7 cellular contexts compared by ENCODE assay signal in genomic region chr19:14048439-14049153, GRCh38. TPM values are rescaled to one million over a fixed set of nuclear protein-coding genes. Genes with fewer than 3 reads are reported as not detected.
A peak's percentile ranks its signal among the peaks of the same experiment; 100 is the strongest.
DNase-seq lines count a peak whose midpoint lies in the region; ATAC-seq and TF ChIP-seq lines count a peak whose summit lies in the region.

No MANE protein-coding gene starts in this region.

- CTCF ChIA-PET in activated CD8-positive, alpha-beta T cell treated with anti-CD3 and anti-CD28 coated beads, Interleukin-2, amount 10 ng/mL, durations not matched to agents 7 days and 5 days (lab: Charles Lee), result interaction anchor here (0.6 to 4.3 kb wide), 26 partner anchors 8 to 706 kb away, joined by 3 to 36 read pairs (median 4); partner anchors contain the start of genes IL27RA and MISP3

- no peaks in the 10 kb centered on the region for H3K36me3 ChIP-seq in uterus

- no peak overlapping the region for H3K27ac Mint-ChIP-seq in activated CD8-positive, alpha-beta T cell treated with anti-CD3 and anti-CD28 coated beads, Interleukin-2, amount 10 ng/mL, durations not matched to agents 7 days and 5 days

- intact Hi-C loops in uterus (cut with DNase I; ENCODE audit: low total_unique reads), result no loop called here

- no peaks in the 10 kb centered on the region for H3K4me1 ChIP-seq in uterus

- POLR2A ChIA-PET in activated CD8-positive, alpha-beta T cell treated with anti-CD3 and anti-CD28 coated beads, Interleukin-2, amount 10 ng/mL, durations not matched to agents 7 days and 5 days (lab: Charles Lee), result interaction anchor here (0.6 to 1.1 kb wide), 2 partner anchors 17 to 465 kb away, joined by 6 to 8 read pairs; partner anchors contain the start of gene IL27RA

- H3K9me3 Mint-ChIP-seq in activated CD8-positive, alpha-beta T cell treated with anti-CD3 and anti-CD28 coated beads, Interleukin-2, amount 10 ng/mL, durations not matched to agents 7 days and 5 days (ENCODE audit: insufficient read depth), result no peaks in the 10 kb centered on the region

- no peak for TF ChIP-seq POLR2A in uterus (IDR thresholded peaks at IDR 0.05)

- ATAC-seq in activated CD8-positive, alpha-beta T cell treated with anti-CD3 and anti-CD28 coated beads, Interleukin-2, amount 10 ng/mL, durations not matched to agents 7 days and 5 days, result peak; percentile 71
- no peak for ATAC-seq in omental fat pad (ENCODE audit: low FRiP score)

- H3K27ac ChIP-seq in uterus, result no peak overlapping the region

- H3K9me3 ChIP-seq in uterus, result no peaks in the 10 kb centered on the region

- H3K27me3 ChIP-seq in uterus, result no peaks in the 10 kb centered on the region

- H3K4me1 Mint-ChIP-seq in activated CD8-positive, alpha-beta T cell treated with anti-CD3 and anti-CD28 coated beads, Interleukin-2, amount 10 ng/mL, durations not matched to agents 7 days and 5 days (ENCODE audit: low read depth), result peaks cover 7% of the 10 kb centered on the region

- no peak overlapping the region for H3K4me3 Mint-ChIP-seq in activated CD8-positive, alpha-beta T cell treated with anti-CD3 and anti-CD28 coated beads, Interleukin-2, amount 10 ng/mL, durations not matched to agents 7 days and 5 days

- H3K27me3 Mint-ChIP-seq in activated CD8-positive, alpha-beta T cell treated with anti-CD3 and anti-CD28 coated beads, Interleukin-2, amount 10 ng/mL, durations not matched to agents 7 days and 5 days (ENCODE audit: low read depth), result no peaks in the 10 kb centered on the region

- H3K36me3 Mint-ChIP-seq in activated CD8-positive, alpha-beta T cell treated with anti-CD3 and anti-CD28 coated beads, Interleukin-2, amount 10 ng/mL, durations not matched to agents 7 days and 5 days (ENCODE audit: low read depth), result peaks cover 58% of the 10 kb centered on the region

- H3K4me3 ChIP-seq in epithelial cell of esophagus (ENCODE audit: low read length) (no peak overlapping the region), uterus (no peak overlapping the region)

- peak; percentile 99 for TF ChIP-seq CTCF in GM12872 (IDR thresholded peaks at IDR 0.05; ENCODE audit: insufficient read depth, low read depth, low read length)
- TF ChIP-seq CTCF in epithelial cell of esophagus (IDR thresholded peaks at IDR 0.05; ENCODE audit: insufficient read depth, low read depth, low read length, missing control alignments), result peak; percentile 83
- no peak for TF ChIP-seq CTCF in omental fat pad (IDR thresholded peaks at IDR 0.05)
- peak; percentile 25 to 44 (median 32) for TF ChIP-seq CTCF in uterus (IDR thresholded peaks at IDR 0.05)

- peak; percentile 45 for DNase-seq in NCI-H1092 treated with DMSO at 0.1 percent for 48 hours (lab: John Stamatoyannopoulos, UW)
- DNase-seq in activated CD8-positive, alpha-beta T cell treated with anti-CD3 and anti-CD28 coated beads, Interleukin-2, amount 10 ng/mL, durations not matched to agents 7 days and 5 days, result peak; percentile 78
- peak; percentile 25 for DNase-seq in epithelial cell of esophagus (ENCODE audit: low read depth)
- peak; percentile 45 for DNase-seq in omental fat pad (ENCODE audit: low spot score)
- no peak for DNase-seq in uterus
- no peak for DNase-seq in NCI-H526 treated with DMSO at 0.1 percent for 48 hours (lab: John Stamatoyannopoulos, UW)

RNA-seq across cellular contexts. Expression of gene PALM3, which starts 13.3 kb away (rescaled TPM):
- not detected for total RNA-seq in activated CD8-positive, alpha-beta T cell treated with anti-CD3 and anti-CD28 coated beads, Interleukin-2, amount 10 ng/mL, durations not matched to agents 7 days and 5 days
- total RNA-seq in omental fat pad (not detected), uterus (1 to 10 TPM in 1 of 4 donors, under 1 TPM in 1, not detected in 2; 0.55 to 4.3 TPM)

RNA-seq across cellular contexts. Expression of gene IL27RA, which starts 17.0 kb away (rescaled TPM):
- 10 to 100 TPM; 39.7 to 39.8 TPM for total RNA-seq in activated CD8-positive, alpha-beta T cell treated with anti-CD3 and anti-CD28 coated beads, Interleukin-2, amount 10 ng/mL, durations not matched to agents 7 days and 5 days
- total RNA-seq in omental fat pad, result 10 to 100 TPM in 1 of 4 donors, 1 to 10 TPM in 3; 4.5 to 12.8 (median 6.3) TPM
- 1 to 10 TPM; 1.0 to 10.0 (median 3.7) TPM for total RNA-seq in uterus

RNA-seq across cellular contexts. Expression of gene RLN3, which starts 20.6 kb away (rescaled TPM):
- not detected for total RNA-seq in activated CD8-positive, alpha-beta T cell treated with anti-CD3 and anti-CD28 coated beads, Interleukin-2, amount 10 ng/mL, durations not matched to agents 7 days and 5 days
- total RNA-seq in omental fat pad (not detected), uterus (not detected)

RNA-seq across cellular contexts. Expression of gene MISP3, which starts 24.0 kb away (rescaled TPM):
- 1 to 10 TPM; 1.0 to 1.1 TPM for total RNA-seq in activated CD8-positive, alpha-beta T cell treated with anti-CD3 and anti-CD28 coated beads, Interleukin-2, amount 10 ng/mL, durations not matched to agents 7 days and 5 days
- total RNA-seq in omental fat pad (1 to 10 TPM in 3 of 4 donors, not detected in 1; 1.6 to 3.0 (median 2.8) TPM), uterus (10 to 100 TPM in 1 of 4 donors, 1 to 10 TPM in 1, under 1 TPM in 1, not detected in 1; 0.55 to 23.8 (median 2.0) TPM)

RNA-seq across cellular contexts. Expression of gene C19orf67, which starts 37.0 kb away (rescaled TPM):
- total RNA-seq in activated CD8-positive, alpha-beta T cell treated with anti-CD3 and anti-CD28 coated beads, Interleukin-2, amount 10 ng/mL, durations not matched to agents 7 days and 5 days, result not detected
- total RNA-seq in omental fat pad (not detected), uterus (1 to 10 TPM in 1 of 4 donors, not detected in 3; 1.7 TPM)

Comparison
In these comparisons a context has a peak if more than half of its experiments do, and no peak if none do; other contexts are left out.
1. CTCF ChIP-seq: peak in GM12872 (single experiment), epithelial cell of esophagus (single experiment) and uterus (4 of 4); none in omental fat pad (0 of 3).
2. DNase-seq: peak in NCI-H1092 treated with DMSO at 0.1 percent for 48 hours (single experiment), activated CD8-positive, alpha-beta T cell treated with anti-CD3 and anti-CD28 coated beads, Interleukin-2, amount 10 ng/mL, durations not matched to agents 7 days and 5 days (single experiment), epithelial cell of esophagus (single experiment) and omental fat pad (single experiment); none in uterus (0 of 2) and NCI-H526 treated with DMSO at 0.1 percent for 48 hours (single experiment).